ENCODE assay signal across 10 cellular contexts in genomic region chr10:11336703-11337102, GRCh38.
DNase-seq lines count a peak whose midpoint lies in the region; ATAC-seq lines count a peak whose summit lies in the region.
"Had no signal": no experiment of that assay in that cellular context is flagged by ENCODE, and none has a peak within 500 bp of the region (broad histone marks: within the 10 kb centered on the region; RNA-seq: fewer than 3 reads in every experiment).

No MANE protein-coding gene starts in this region.

- H3K36me3 Mint-ChIP-seq in activated CD8-positive, alpha-beta T cell treated with anti-CD3 and anti-CD28 coated beads, Interleukin-2, amount 10 ng/mL, durations not matched to agents 7 days and 5 days (ENCODE audit: low read depth): peaks cover 38% of the 10 kb centered on the region
- peaks cover 40% of the 10 kb centered on the region for H3K36me3 Mint-ChIP-seq in stimulated activated effector memory CD8-positive, alpha-beta T cell treated with anti-CD3 and anti-CD28 coated beads, Interleukin-12 subunit alpha, Interleukin-12 subunit beta, amount 100 ng/mL, for 72 hours

- ATAC-seq in activated CD8-positive, alpha-beta T cell treated with anti-CD3 and anti-CD28 coated beads, Interleukin-2, amount 10 ng/mL, durations not matched to agents 7 days and 5 days: no peak
- no peak for ATAC-seq in stimulated activated effector memory CD8-positive, alpha-beta T cell treated with anti-CD3 and anti-CD28 coated beads, Interleukin-12 subunit alpha, Interleukin-12 subunit beta, amount 100 ng/mL, for 72 hours
- ATAC-seq in HG03432 (IDR thresholded peaks at IDR 0.05; ENCODE audit: unreplicated experiment): no peak

- H3K4me3 Mint-ChIP-seq in activated CD8-positive, alpha-beta T cell treated with anti-CD3 and anti-CD28 coated beads, Interleukin-2, amount 10 ng/mL, durations not matched to agents 7 days and 5 days: no peak overlapping the region
- no peak overlapping the region for H3K4me3 Mint-ChIP-seq in stimulated activated effector memory CD8-positive, alpha-beta T cell treated with anti-CD3 and anti-CD28 coated beads, Interleukin-12 subunit alpha, Interleukin-12 subunit beta, amount 100 ng/mL, for 72 hours

- peak; percentile 55 for DNase-seq in activated CD8-positive, alpha-beta memory T cell treated with anti-CD3 and anti-CD28 coated beads for 24 hours
- no peak for DNase-seq in activated CD8-positive, alpha-beta memory T cell treated with anti-CD3 and anti-CD28 coated beads, Interleukin-2, amount 50 U/mL, for 4 hours
- DNase-seq in activated CD8-positive, alpha-beta T cell treated with anti-CD3 and anti-CD28 coated beads, Interleukin-2, amount 10 ng/mL, durations not matched to agents 7 days and 5 days: no peak
- DNase-seq in iPS-NIHi11 (ENCODE audit: low spot score) (peak; percentile 45), NCI-H526 treated with DMSO at 0.1 percent for 48 hours (lab: John Stamatoyannopoulos, UW) (no peak), cerebellar nuclear complex (lab: John Stamatoyannopoulos, UW) (no peak)
- no peak for DNase-seq in stimulated activated effector memory CD8-positive, alpha-beta T cell treated with anti-CD3 and anti-CD28 coated beads, Interleukin-12 subunit alpha, Interleukin-12 subunit beta, amount 100 ng/mL, for 72 hours (ENCODE audit: low spot score in 2 of 2)
- DNase-seq: left colon, NCI-H524 had no signal

- H3K27me3 Mint-ChIP-seq in activated CD8-positive, alpha-beta T cell treated with anti-CD3 and anti-CD28 coated beads, Interleukin-2, amount 10 ng/mL, durations not matched to agents 7 days and 5 days (ENCODE audit: low read depth): no peaks in the 10 kb centered on the region

- H3K4me1 Mint-ChIP-seq in activated CD8-positive, alpha-beta T cell treated with anti-CD3 and anti-CD28 coated beads, Interleukin-2, amount 10 ng/mL, durations not matched to agents 7 days and 5 days (ENCODE audit: low read depth): peaks cover 14% of the 10 kb centered on the region
- peaks cover 23% of the 10 kb centered on the region for H3K4me1 Mint-ChIP-seq in stimulated activated effector memory CD8-positive, alpha-beta T cell treated with anti-CD3 and anti-CD28 coated beads, Interleukin-12 subunit alpha, Interleukin-12 subunit beta, amount 100 ng/mL, for 72 hours

- peak overlapping the region; percentile 61 for H3K27ac Mint-ChIP-seq in activated CD8-positive, alpha-beta T cell treated with anti-CD3 and anti-CD28 coated beads, Interleukin-2, amount 10 ng/mL, durations not matched to agents 7 days and 5 days
- peak overlapping the region; percentile 88 for H3K27ac Mint-ChIP-seq in stimulated activated effector memory CD8-positive, alpha-beta T cell treated with anti-CD3 and anti-CD28 coated beads, Interleukin-12 subunit alpha, Interleukin-12 subunit beta, amount 100 ng/mL, for 72 hours

- POLR2A ChIA-PET in activated CD8-positive, alpha-beta T cell treated with anti-CD3 and anti-CD28 coated beads, Interleukin-2, amount 10 ng/mL, durations not matched to agents 7 days and 5 days (lab: Charles Lee): interaction anchor here (0.7 to 1.4 kb wide), 3 partner anchors 19 to 45 kb away, joined by 3 to 6 read pairs (median 3); no protein-coding TSS in a partner anchor

- H3K9me3 Mint-ChIP-seq in activated CD8-positive, alpha-beta T cell treated with anti-CD3 and anti-CD28 coated beads, Interleukin-2, amount 10 ng/mL, durations not matched to agents 7 days and 5 days (ENCODE audit: insufficient read depth): no peaks in the 10 kb centered on the region
- no peaks in the 10 kb centered on the region for H3K9me3 Mint-ChIP-seq in stimulated activated effector memory CD8-positive, alpha-beta T cell treated with anti-CD3 and anti-CD28 coated beads, Interleukin-12 subunit alpha, Interleukin-12 subunit beta, amount 100 ng/mL, for 72 hours

- CTCF ChIA-PET in activated CD8-positive, alpha-beta T cell treated with anti-CD3 and anti-CD28 coated beads, Interleukin-2, amount 10 ng/mL, durations not matched to agents 7 days and 5 days (lab: Charles Lee): no interaction called here

Comparison
In these comparisons a context has a peak if more than half of its experiments do, and no peak if none do; other contexts are left out.
1. DNase-seq: peak in activated CD8-positive, alpha-beta memory T cell treated with anti-CD3 and anti-CD28 coated beads for 24 hours (single experiment) and iPS-NIHi11 (single experiment); none in activated CD8-positive, alpha-beta memory T cell treated with anti-CD3 and anti-CD28 coated beads, Interleukin-2, amount 50 U/mL, for 4 hours (single experiment), activated CD8-positive, alpha-beta T cell treated with anti-CD3 and anti-CD28 coated beads, Interleukin-2, amount 10 ng/mL, durations not matched to agents 7 days and 5 days (single experiment), stimulated activated effector memory CD8-positive, alpha-beta T cell treated with anti-CD3 and anti-CD28 coated beads, Interleukin-12 subunit alpha, Interleukin-12 subunit beta, amount 100 ng/mL, for 72 hours (0 of 2), NCI-H526 treated with DMSO at 0.1 percent for 48 hours (single experiment) and cerebellar nuclear complex (0 of 2).